ENCODE assay signal across 1 cellular context in genomic region chr1:109040627-109041613, GRCh38.
TF ChIP-seq lines count a peak whose summit lies in the region.

No MANE protein-coding gene starts in this region.

TF ChIP-seq in GM12878, 131 proteins besides CTCF, POLR2A, EP300 and RAD21:
- TF ChIP-seq CHD4 (IDR thresholded peaks at IDR 0.05) = no peak
- no peak for TF ChIP-seq SIN3A (IDR thresholded peaks at IDR 0.05; ENCODE audit: low read depth, low read length)
- no peak for TF ChIP-seq FOXM1 (IDR thresholded peaks at IDR 0.05; ENCODE audit: low read depth, low read length)
- 0 out of 2 replicates have a peak, but pooled peaks have one; percentile 26 for TF ChIP-seq ZNF384 (IDR thresholded peaks at IDR 0.05; ENCODE audit: borderline replicate concordance, low read depth, low read length)
- TF ChIP-seq ZNF24 (IDR thresholded peaks at IDR 0.05) = no peak
- TF ChIP-seq RAD51 (IDR thresholded peaks at IDR 0.05) = no peak
- TF ChIP-seq TCF3 (IDR thresholded peaks at IDR 0.05; ENCODE audit: borderline replicate concordance, insufficient read depth, low read depth, low read length) = no peak
TF ChIP-seq in GM12878: peak in this region for 1.
